12 cellular contexts compared by ENCODE assay signal in genomic region chr2:191713837-191714236, GRCh38. TPM values are rescaled to one million over a fixed set of nuclear protein-coding genes. Genes with fewer than 3 reads are reported as not detected.
DNase-seq lines count a peak whose midpoint lies in the region; TF ChIP-seq lines count a peak whose summit lies in the region.
"Had no signal": no experiment of that assay in that cellular context is flagged by ENCODE, and none has a peak within 500 bp of the region (broad histone marks: within the 10 kb centered on the region; RNA-seq: fewer than 3 reads in every experiment).

No MANE protein-coding gene starts in this region.

- no peaks in the 10 kb centered on the region for H3K9me3 ChIP-seq in HEK293 (ENCODE audit: control insufficient read depth, insufficient read depth, low read depth, low read length)

- H2AK5ac ChIP-seq in mesendoderm (ENCODE audit: low read length) = no peak overlapping the region

- peak; percentile 46 for DNase-seq in activated CD4-positive, alpha-beta memory T cell treated with anti-CD3 and anti-CD28 coated beads for 36 hours
- DNase-seq in activated CD4-positive, alpha-beta memory T cell treated with anti-CD3 and anti-CD28 coated beads, Interleukin-2, amount 10 ng/mL, durations not matched to agents 7 days and 5 days = no peak
- DNase-seq in mesendoderm (peak; percentile 44), endothelial cell (ENCODE audit: low spot score) (no peak), T-helper 9 cell (no peak), NCI-H345 treated with DMSO at 0.1 percent for 48 hours (lab: John Stamatoyannopoulos, UW; ENCODE audit: unreplicated experiment) (no peak)
- DNase-seq: hippocampal formation; stimulated activated CD4-positive, alpha-beta T cell treated with anti-CD3 and anti-CD28 coated beads, Interleukin-12 subunit alpha, Interleukin-12 subunit beta, amount 100 ng/mL, for 4 hours; stimulated activated naive B cell treated with anti-CD40 and anti-IgM and Interleukin-4, amounts not matched to agents 10 μg/mL and 1 μg/mL and 100 μg/mL, for 72 hours had no signal

- H3K18ac ChIP-seq in mesendoderm (ENCODE audit: low read length) = no peak overlapping the region

- no peaks in the 10 kb centered on the region for H3K79me1 ChIP-seq in mesendoderm (ENCODE audit: low read length)

- H2BK120ac ChIP-seq in mesendoderm (ENCODE audit: low read depth, low read length) = no peak overlapping the region

- H3K4ac ChIP-seq in mesendoderm (ENCODE audit: low read depth, low read length) = no peak overlapping the region

- H2BK5ac ChIP-seq in mesendoderm (ENCODE audit: low read length) = no peak overlapping the region

- no peak overlapping the region for H3K4me2 ChIP-seq in mesendoderm (ENCODE audit: low read length)
- H3K4me2 ChIP-seq: KMS-11 had no signal

- H3K36me3 Mint-ChIP-seq in activated CD4-positive, alpha-beta memory T cell treated with anti-CD3 and anti-CD28 coated beads for 36 hours = peaks cover 6% of the 10 kb centered on the region
- H3K36me3 Mint-ChIP-seq in activated CD4-positive, alpha-beta memory T cell treated with anti-CD3 and anti-CD28 coated beads, Interleukin-2, amount 10 ng/mL, durations not matched to agents 7 days and 5 days (ENCODE audit: low read depth) = peaks cover 5% of the 10 kb centered on the region
- H3K36me3 Mint-ChIP-seq in endothelial cell (ENCODE audit: low read depth, unreplicated experiment) = no peaks in the 10 kb centered on the region

- H3K27me3 ChIP-seq in mesendoderm (ENCODE audit: insufficient read depth, low read length, poor library complexity) = no peaks in the 10 kb centered on the region

- H3K4me1 ChIP-seq in HEK293 (ENCODE audit: control insufficient read depth, insufficient read depth, low read length) (no peaks in the 10 kb centered on the region), mesendoderm (ENCODE audit: control insufficient read depth, low read depth, low read length) (no peaks in the 10 kb centered on the region)

- H3K4me1 Mint-ChIP-seq in activated CD4-positive, alpha-beta memory T cell treated with anti-CD3 and anti-CD28 coated beads for 36 hours (ENCODE audit: low read depth) = no peaks in the 10 kb centered on the region
- H3K4me1 Mint-ChIP-seq in activated CD4-positive, alpha-beta memory T cell treated with anti-CD3 and anti-CD28 coated beads, Interleukin-2, amount 10 ng/mL, durations not matched to agents 7 days and 5 days = no peaks in the 10 kb centered on the region
- H3K4me1 Mint-ChIP-seq in endothelial cell (ENCODE audit: unreplicated experiment) = no peaks in the 10 kb centered on the region

- H3K27ac ChIP-seq in HEK293 (ENCODE audit: extremely low read depth, low read depth, low read length) (no peak overlapping the region), VCaP (no peak overlapping the region), mesendoderm (ENCODE audit: low read depth, low read length) (no peak overlapping the region)
- H3K27ac ChIP-seq: KMS-11 had no signal

- H3K4me3 ChIP-seq in HEK293 (ENCODE audit: low read depth, low read length) (no peak overlapping the region), mesendoderm (ENCODE audit: low read length) (no peak overlapping the region)

- H3K23ac ChIP-seq in mesendoderm (ENCODE audit: low read length) = no peak overlapping the region

- H3K9ac ChIP-seq in mesendoderm (ENCODE audit: low read length) = no peak overlapping the region
- H3K9ac ChIP-seq: KMS-11 had no signal

- no peak overlapping the region for H3K27ac Mint-ChIP-seq in activated CD4-positive, alpha-beta memory T cell treated with anti-CD3 and anti-CD28 coated beads for 36 hours
- H3K27ac Mint-ChIP-seq in activated CD4-positive, alpha-beta memory T cell treated with anti-CD3 and anti-CD28 coated beads, Interleukin-2, amount 10 ng/mL, durations not matched to agents 7 days and 5 days = no peak overlapping the region
- H3K27ac Mint-ChIP-seq in endothelial cell (ENCODE audit: unreplicated experiment) = no peak overlapping the region
- H3K27ac Mint-ChIP-seq: stimulated activated naive B cell treated with anti-CD40 and anti-IgM and Interleukin-4, amounts not matched to agents 10 μg/mL and 1 μg/mL and 100 μg/mL, for 72 hours had no signal

- no CpG with 5 or more reads among the region's 1 CpG for WGBS in mesendoderm (ENCODE audit: extremely low coverage, insufficient coverage, low lambda C conversion rate)

- no peak overlapping the region for H2BK15ac ChIP-seq in mesendoderm (replicated peaks; ENCODE audit: low read depth)

- intact Hi-C loops in activated CD4-positive, alpha-beta memory T cell treated with anti-CD3 and anti-CD28 coated beads for 36 hours (cut with micrococcal nuclease) = no loop called here

- POLR2A ChIA-PET in activated CD4-positive, alpha-beta memory T cell treated with anti-CD3 and anti-CD28 coated beads for 36 hours (lab: Charles Lee) = no interaction called here
- POLR2A ChIA-PET in activated CD4-positive, alpha-beta memory T cell treated with anti-CD3 and anti-CD28 coated beads, Interleukin-2, amount 10 ng/mL, durations not matched to agents 7 days and 5 days (lab: Charles Lee) = no interaction called here
- POLR2A ChIA-PET in HEK293 (lab: Yijun Ruan, JAX) = no interaction called here

- TF ChIP-seq CTCF in HEK293 (tag by site-specific recombination; IDR thresholded peaks at IDR 0.05) (peak; percentile 59; the same call in 1 of the 2 replicates), VCaP (conservative IDR thresholded peaks at IDR 0.05) (peak; percentile 40), endothelial cell (IDR thresholded peaks at IDR 0.05; ENCODE audit: unreplicated experiment) (no peak)

- H3K36me3 ChIP-seq in HEK293 (ENCODE audit: control insufficient read depth in 2 of 2, insufficient read depth in 1 of 2, low read length in 2 of 2) = no peaks in the 10 kb centered on the region
- H3K36me3 ChIP-seq in mesendoderm (ENCODE audit: control insufficient read depth, insufficient read depth, low read length) = no peaks in the 10 kb centered on the region

- no peak overlapping the region for H3K4me3 Mint-ChIP-seq in activated CD4-positive, alpha-beta memory T cell treated with anti-CD3 and anti-CD28 coated beads for 36 hours
- H3K4me3 Mint-ChIP-seq in activated CD4-positive, alpha-beta memory T cell treated with anti-CD3 and anti-CD28 coated beads, Interleukin-2, amount 10 ng/mL, durations not matched to agents 7 days and 5 days = no peak overlapping the region
- H3K4me3 Mint-ChIP-seq in endothelial cell (ENCODE audit: unreplicated experiment) = no peak overlapping the region
- H3K4me3 Mint-ChIP-seq: stimulated activated naive B cell treated with anti-CD40 and anti-IgM and Interleukin-4, amounts not matched to agents 10 μg/mL and 1 μg/mL and 100 μg/mL, for 72 hours had no signal

- H4K5ac ChIP-seq in mesendoderm (ENCODE audit: low read length) = no peak overlapping the region

- CTCF ChIA-PET in activated CD4-positive, alpha-beta memory T cell treated with anti-CD3 and anti-CD28 coated beads for 36 hours (lab: Charles Lee) = no interaction called here
- CTCF ChIA-PET in activated CD4-positive, alpha-beta memory T cell treated with anti-CD3 and anti-CD28 coated beads, Interleukin-2, amount 10 ng/mL, durations not matched to agents 7 days and 5 days (lab: Charles Lee) = no interaction called here
- CTCF ChIA-PET in HEK293 (lab: Yijun Ruan, JAX) = no interaction called here

- H3K27me3 Mint-ChIP-seq in activated CD4-positive, alpha-beta memory T cell treated with anti-CD3 and anti-CD28 coated beads for 36 hours = no peaks in the 10 kb centered on the region
- no peaks in the 10 kb centered on the region for H3K27me3 Mint-ChIP-seq in activated CD4-positive, alpha-beta memory T cell treated with anti-CD3 and anti-CD28 coated beads, Interleukin-2, amount 10 ng/mL, durations not matched to agents 7 days and 5 days
- H3K27me3 Mint-ChIP-seq in endothelial cell (ENCODE audit: unreplicated experiment) = no peaks in the 10 kb centered on the region
- H3K27me3 Mint-ChIP-seq: stimulated activated naive B cell treated with anti-CD40 and anti-IgM and Interleukin-4, amounts not matched to agents 10 μg/mL and 1 μg/mL and 100 μg/mL, for 72 hours had no signal

- no peaks in the 10 kb centered on the region for H3K9me3 Mint-ChIP-seq in activated CD4-positive, alpha-beta memory T cell treated with anti-CD3 and anti-CD28 coated beads for 36 hours
- no peaks in the 10 kb centered on the region for H3K9me3 Mint-ChIP-seq in activated CD4-positive, alpha-beta memory T cell treated with anti-CD3 and anti-CD28 coated beads, Interleukin-2, amount 10 ng/mL, durations not matched to agents 7 days and 5 days
- no peaks in the 10 kb centered on the region for H3K9me3 Mint-ChIP-seq in endothelial cell (ENCODE audit: unreplicated experiment)
- H3K9me3 Mint-ChIP-seq: stimulated activated naive B cell treated with anti-CD40 and anti-IgM and Interleukin-4, amounts not matched to agents 10 μg/mL and 1 μg/mL and 100 μg/mL, for 72 hours had no signal

- H3K79me2 ChIP-seq in mesendoderm (ENCODE audit: control insufficient read depth, insufficient read depth, low read length) = no peaks in the 10 kb centered on the region

- no peak overlapping the region for H3K56ac ChIP-seq in mesendoderm (ENCODE audit: low read length)

- H4K8ac ChIP-seq in mesendoderm (ENCODE audit: low read depth, low read length) = no peak overlapping the region

TF ChIP-seq in HEK293, 187 proteins besides CTCF, POLR2A, EP300 and RAD21 (continues in another document):
- no peak for TF ChIP-seq ZNF548 (tag by site-specific recombination; IDR thresholded peaks at IDR 0.05)
- TF ChIP-seq ZNF692 (tag by site-specific recombination; IDR thresholded peaks at IDR 0.05) = no peak

RNA-seq across cellular contexts. Expression of gene NABP1, which starts 35.9 kb away (rescaled TPM):
- total RNA-seq in activated CD4-positive, alpha-beta memory T cell treated with anti-CD3 and anti-CD28 coated beads for 36 hours = 10 to 100 TPM; 65.1 to 65.4 TPM
- 10 to 100 TPM; 73.5 to 73.7 TPM for total RNA-seq in activated CD4-positive, alpha-beta memory T cell treated with anti-CD3 and anti-CD28 coated beads, Interleukin-2, amount 10 ng/mL, durations not matched to agents 7 days and 5 days
- polyA plus RNA-seq in mesendoderm (2013, experiment 1 of 2) = 2.7 TPM
- polyA plus RNA-seq in mesendoderm (2013, experiment 2 of 2) = 2.9 TPM
- total RNA-seq in endothelial cell (ENCODE audit: unreplicated experiment) = 20.5 TPM

Comparison
In these comparisons a context has a peak if more than half of its experiments do, and no peak if none do; other contexts are left out.
1. DNase-seq: peak in activated CD4-positive, alpha-beta memory T cell treated with anti-CD3 and anti-CD28 coated beads for 36 hours (single experiment) and mesendoderm (single experiment); none in activated CD4-positive, alpha-beta memory T cell treated with anti-CD3 and anti-CD28 coated beads, Interleukin-2, amount 10 ng/mL, durations not matched to agents 7 days and 5 days (single experiment), endothelial cell (single experiment), T-helper 9 cell (single experiment) and NCI-H345 treated with DMSO at 0.1 percent for 48 hours (single experiment).